1 cellular context compared by ENCODE assay signal in the genomic region with DNA sequence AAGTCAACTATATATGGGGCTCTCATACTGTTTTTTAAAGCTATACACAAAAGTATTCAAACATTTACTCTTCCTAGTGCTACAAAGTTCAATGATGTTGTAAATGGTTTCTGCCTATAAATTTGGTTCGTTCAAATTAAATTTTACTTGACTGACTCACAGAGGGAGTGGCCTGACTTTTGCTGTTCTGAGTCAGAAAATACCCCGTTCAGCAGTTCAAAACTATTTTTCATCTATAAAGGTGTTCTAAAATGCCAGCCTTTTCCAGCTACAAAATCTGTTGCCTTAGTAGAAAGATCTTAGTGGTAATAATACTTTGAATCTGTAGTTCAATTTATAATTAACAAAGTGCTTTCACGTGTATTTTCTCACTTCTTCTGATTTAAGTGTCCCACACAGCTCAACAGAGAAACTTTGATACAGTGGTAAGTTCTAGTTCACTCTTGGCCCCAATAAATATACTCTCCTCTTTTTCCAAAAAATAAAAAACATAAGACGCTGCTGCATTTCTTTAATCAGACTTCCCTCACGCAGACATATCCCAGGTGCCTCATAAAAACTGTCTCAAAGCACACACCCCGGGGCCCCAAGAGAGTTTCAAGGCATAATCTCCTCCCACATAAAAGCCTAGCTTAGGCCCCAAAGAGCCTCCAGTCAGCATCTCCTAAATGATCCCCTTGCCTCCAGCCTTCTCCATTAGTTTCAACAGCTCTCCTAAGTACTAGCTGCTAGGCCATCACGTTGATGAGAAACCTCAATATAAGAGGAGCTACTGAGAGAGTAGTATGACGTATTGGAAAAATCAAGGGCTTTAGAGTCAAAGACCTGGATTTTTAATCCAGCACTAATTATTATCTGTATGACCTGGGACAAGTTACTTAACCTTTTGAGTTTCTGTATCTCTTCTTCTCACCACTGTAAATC.
TF ChIP-seq lines count a peak whose summit lies in the region.

No MANE protein-coding gene starts in this region.

TF ChIP-seq in HEK293, 187 proteins besides CTCF, POLR2A, EP300 and RAD21 (continued from another document and continues in another):
- TF ChIP-seq HOXD13 (CRISPR knock-in tag; IDR thresholded peaks at IDR 0.05; ENCODE audit: borderline replicate concordance) (no peak), ZNF121 (tag by site-specific recombination; IDR thresholded peaks at IDR 0.05) (no peak), ZSCAN30 (tag by site-specific recombination; IDR thresholded peaks at IDR 0.05) (peak; percentile 64), ZBTB8A (tag by site-specific recombination; IDR thresholded peaks at IDR 0.05) (peak; percentile 79), ZNF133 (tag by site-specific recombination; IDR thresholded peaks at IDR 0.05) (no peak), ZNF416 (tag by site-specific recombination; IDR thresholded peaks at IDR 0.05) (no peak), ZNF169 (tag by site-specific recombination; IDR thresholded peaks at IDR 0.05) (no peak), TSHZ1 (tag by site-specific recombination; IDR thresholded peaks at IDR 0.05; ENCODE audit: borderline replicate concordance) (peak; percentile 70), ZNF701 (tag by site-specific recombination; IDR thresholded peaks at IDR 0.05) (no peak), ZNF175 (tag by site-specific recombination; IDR thresholded peaks at IDR 0.05) (no peak), ZNF530 (tag by site-specific recombination; IDR thresholded peaks at IDR 0.05; ENCODE audit: low read depth) (no peak), ZNF510 (tag by site-specific recombination; IDR thresholded peaks at IDR 0.05; ENCODE audit: insufficient replicate concordance) (no peak), ZNF24 (tag by site-specific recombination; IDR thresholded peaks at IDR 0.05) (peak; percentile 69; the same call in 1 of the 2 replicates), PRDM1 (tag by site-specific recombination; IDR thresholded peaks at IDR 0.05) (peak; percentile 63; the same call in 1 of the 2 replicates), OSR2 (tag by site-specific recombination; IDR thresholded peaks at IDR 0.05) (peak; percentile 96), KLF9 (tag by site-specific recombination; IDR thresholded peaks at IDR 0.05; ENCODE audit: low read depth) (no peak), ZNF341 (tag by site-specific recombination; IDR thresholded peaks at IDR 0.05; ENCODE audit: low read depth) (peak; percentile 53), TCF7L2 (IDR thresholded peaks at IDR 0.05; ENCODE audit: borderline replicate concordance, low read depth, low read length) (peak; percentile 75; the same call in 1 of the 2 replicates), GLI4 (tag by site-specific recombination; IDR thresholded peaks at IDR 0.05) (no peak), HOXC10 (CRISPR knock-in tag; IDR thresholded peaks at IDR 0.05) (no peak), ZIC2 (tag by site-specific recombination; IDR thresholded peaks at IDR 0.05) (peak; percentile 36; the same call in 1 of the 2 replicates), ZNF292 (tag by site-specific recombination; IDR thresholded peaks at IDR 0.05; ENCODE audit: borderline replicate concordance, low read depth) (no peak), ZBTB7A (tag by site-specific recombination; IDR thresholded peaks at IDR 0.05; ENCODE audit: low read depth) (no peak), ZXDB (tag by site-specific recombination; IDR thresholded peaks at IDR 0.05) (peak; percentile 83), GLI2 (tag by site-specific recombination; IDR thresholded peaks at IDR 0.05; ENCODE audit: borderline replicate concordance, low read depth) (peak; percentile 36; the same call in 1 of the 2 replicates), SALL2 (tag by site-specific recombination; IDR thresholded peaks at IDR 0.05; ENCODE audit: borderline replicate concordance) (no peak), ZNF624 (tag by site-specific recombination; IDR thresholded peaks at IDR 0.05) (no peak)
- TF ChIP-seq, protein P1, sequence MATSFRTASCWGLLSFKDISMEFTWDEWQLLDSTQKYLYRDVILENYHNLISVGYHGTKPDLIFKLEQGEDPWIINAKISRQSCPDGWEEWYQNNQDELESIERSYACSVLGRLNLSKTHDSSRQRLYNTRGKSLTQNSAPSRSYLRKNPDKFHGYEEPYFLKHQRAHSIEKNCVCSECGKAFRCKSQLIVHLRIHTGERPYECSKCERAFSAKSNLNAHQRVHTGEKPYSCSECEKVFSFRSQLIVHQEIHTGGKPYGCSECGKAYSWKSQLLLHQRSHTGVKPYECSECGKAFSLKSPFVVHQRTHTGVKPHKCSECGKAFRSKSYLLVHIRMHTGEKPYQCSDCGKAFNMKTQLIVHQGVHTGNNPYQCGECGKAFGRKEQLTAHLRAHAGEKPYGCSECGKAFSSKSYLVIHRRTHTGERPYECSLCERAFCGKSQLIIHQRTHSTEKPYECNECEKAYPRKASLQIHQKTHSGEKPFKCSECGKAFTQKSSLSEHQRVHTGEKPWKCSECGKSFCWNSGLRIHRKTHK (tag by site-specific recombination; IDR thresholded peaks at IDR 0.05), result no peak
- TF ChIP-seq, protein P2, sequence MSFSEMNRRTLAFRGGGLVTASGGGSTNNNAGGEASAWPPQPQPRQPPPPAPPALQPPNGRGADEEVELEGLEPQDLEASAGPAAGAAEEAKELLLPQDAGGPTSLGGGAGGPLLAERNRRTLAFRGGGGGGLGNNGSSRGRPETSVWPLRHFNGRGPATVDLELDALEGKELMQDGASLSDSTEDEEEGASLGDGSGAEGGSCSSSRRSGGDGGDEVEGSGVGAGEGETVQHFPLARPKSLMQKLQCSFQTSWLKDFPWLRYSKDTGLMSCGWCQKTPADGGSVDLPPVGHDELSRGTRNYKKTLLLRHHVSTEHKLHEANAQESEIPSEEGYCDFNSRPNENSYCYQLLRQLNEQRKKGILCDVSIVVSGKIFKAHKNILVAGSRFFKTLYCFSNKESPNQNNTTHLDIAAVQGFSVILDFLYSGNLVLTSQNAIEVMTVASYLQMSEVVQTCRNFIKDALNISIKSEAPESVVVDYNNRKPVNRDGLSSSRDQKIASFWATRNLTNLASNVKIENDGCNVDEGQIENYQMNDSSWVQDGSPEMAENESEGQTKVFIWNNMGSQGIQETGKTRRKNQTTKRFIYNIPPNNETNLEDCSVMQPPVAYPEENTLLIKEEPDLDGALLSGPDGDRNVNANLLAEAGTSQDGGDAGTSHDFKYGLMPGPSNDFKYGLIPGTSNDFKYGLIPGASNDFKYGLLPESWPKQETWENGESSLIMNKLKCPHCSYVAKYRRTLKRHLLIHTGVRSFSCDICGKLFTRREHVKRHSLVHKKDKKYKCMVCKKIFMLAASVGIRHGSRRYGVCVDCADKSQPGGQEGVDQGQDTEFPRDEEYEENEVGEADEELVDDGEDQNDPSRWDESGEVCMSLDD (tag by site-specific recombination; IDR thresholded peaks at IDR 0.05), result no peak
- TF ChIP-seq, protein P3, sequence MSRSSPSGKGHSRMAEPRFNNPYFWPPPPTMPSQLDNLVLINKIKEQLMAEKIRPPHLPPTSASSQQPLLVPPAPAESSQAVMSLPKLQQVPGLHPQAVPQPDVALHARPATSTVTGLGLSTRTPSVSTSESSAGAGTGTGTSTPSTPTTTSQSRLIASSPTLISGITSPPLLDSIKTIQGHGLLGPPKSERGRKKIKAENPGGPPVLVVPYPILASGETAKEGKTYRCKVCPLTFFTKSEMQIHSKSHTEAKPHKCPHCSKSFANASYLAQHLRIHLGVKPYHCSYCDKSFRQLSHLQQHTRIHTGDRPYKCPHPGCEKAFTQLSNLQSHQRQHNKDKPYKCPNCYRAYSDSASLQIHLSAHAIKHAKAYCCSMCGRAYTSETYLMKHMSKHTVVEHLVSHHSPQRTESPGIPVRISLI (tag by site-specific recombination; IDR thresholded peaks at IDR 0.05), result no peak
- TF ChIP-seq, protein P4, sequence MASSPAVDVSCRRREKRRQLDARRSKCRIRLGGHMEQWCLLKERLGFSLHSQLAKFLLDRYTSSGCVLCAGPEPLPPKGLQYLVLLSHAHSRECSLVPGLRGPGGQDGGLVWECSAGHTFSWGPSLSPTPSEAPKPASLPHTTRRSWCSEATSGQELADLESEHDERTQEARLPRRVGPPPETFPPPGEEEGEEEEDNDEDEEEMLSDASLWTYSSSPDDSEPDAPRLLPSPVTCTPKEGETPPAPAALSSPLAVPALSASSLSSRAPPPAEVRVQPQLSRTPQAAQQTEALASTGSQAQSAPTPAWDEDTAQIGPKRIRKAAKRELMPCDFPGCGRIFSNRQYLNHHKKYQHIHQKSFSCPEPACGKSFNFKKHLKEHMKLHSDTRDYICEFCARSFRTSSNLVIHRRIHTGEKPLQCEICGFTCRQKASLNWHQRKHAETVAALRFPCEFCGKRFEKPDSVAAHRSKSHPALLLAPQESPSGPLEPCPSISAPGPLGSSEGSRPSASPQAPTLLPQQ (tag by site-specific recombination; IDR thresholded peaks at IDR 0.05), result 0 out of 2 replicates have a peak, but pooled peaks have one; percentile 30
- TF ChIP-seq, protein P5, sequence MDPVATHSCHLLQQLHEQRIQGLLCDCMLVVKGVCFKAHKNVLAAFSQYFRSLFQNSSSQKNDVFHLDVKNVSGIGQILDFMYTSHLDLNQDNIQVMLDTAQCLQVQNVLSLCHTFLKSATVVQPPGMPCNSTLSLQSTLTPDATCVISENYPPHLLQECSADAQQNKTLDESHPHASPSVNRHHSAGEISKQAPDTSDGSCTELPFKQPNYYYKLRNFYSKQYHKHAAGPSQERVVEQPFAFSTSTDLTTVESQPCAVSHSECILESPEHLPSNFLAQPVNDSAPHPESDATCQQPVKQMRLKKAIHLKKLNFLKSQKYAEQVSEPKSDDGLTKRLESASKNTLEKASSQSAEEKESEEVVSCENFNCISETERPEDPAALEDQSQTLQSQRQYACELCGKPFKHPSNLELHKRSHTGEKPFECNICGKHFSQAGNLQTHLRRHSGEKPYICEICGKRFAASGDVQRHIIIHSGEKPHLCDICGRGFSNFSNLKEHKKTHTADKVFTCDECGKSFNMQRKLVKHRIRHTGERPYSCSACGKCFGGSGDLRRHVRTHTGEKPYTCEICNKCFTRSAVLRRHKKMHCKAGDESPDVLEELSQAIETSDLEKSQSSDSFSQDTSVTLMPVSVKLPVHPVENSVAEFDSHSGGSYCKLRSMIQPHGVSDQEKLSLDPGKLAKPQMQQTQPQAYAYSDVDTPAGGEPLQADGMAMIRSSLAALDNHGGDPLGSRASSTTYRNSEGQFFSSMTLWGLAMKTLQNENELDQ (tag by site-specific recombination; IDR thresholded peaks at IDR 0.05; ENCODE audit: low read depth), result no peak
- TF ChIP-seq, protein P6, sequence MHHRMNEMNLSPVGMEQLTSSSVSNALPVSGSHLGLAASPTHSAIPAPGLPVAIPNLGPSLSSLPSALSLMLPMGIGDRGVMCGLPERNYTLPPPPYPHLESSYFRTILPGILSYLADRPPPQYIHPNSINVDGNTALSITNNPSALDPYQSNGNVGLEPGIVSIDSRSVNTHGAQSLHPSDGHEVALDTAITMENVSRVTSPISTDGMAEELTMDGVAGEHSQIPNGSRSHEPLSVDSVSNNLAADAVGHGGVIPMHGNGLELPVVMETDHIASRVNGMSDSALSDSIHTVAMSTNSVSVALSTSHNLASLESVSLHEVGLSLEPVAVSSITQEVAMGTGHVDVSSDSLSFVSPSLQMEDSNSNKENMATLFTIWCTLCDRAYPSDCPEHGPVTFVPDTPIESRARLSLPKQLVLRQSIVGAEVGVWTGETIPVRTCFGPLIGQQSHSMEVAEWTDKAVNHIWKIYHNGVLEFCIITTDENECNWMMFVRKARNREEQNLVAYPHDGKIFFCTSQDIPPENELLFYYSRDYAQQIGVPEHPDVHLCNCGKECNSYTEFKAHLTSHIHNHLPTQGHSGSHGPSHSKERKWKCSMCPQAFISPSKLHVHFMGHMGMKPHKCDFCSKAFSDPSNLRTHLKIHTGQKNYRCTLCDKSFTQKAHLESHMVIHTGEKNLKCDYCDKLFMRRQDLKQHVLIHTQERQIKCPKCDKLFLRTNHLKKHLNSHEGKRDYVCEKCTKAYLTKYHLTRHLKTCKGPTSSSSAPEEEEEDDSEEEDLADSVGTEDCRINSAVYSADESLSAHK (tag by site-specific recombination; IDR thresholded peaks at IDR 0.05), result peak; percentile 100
- TF ChIP-seq, protein P7, sequence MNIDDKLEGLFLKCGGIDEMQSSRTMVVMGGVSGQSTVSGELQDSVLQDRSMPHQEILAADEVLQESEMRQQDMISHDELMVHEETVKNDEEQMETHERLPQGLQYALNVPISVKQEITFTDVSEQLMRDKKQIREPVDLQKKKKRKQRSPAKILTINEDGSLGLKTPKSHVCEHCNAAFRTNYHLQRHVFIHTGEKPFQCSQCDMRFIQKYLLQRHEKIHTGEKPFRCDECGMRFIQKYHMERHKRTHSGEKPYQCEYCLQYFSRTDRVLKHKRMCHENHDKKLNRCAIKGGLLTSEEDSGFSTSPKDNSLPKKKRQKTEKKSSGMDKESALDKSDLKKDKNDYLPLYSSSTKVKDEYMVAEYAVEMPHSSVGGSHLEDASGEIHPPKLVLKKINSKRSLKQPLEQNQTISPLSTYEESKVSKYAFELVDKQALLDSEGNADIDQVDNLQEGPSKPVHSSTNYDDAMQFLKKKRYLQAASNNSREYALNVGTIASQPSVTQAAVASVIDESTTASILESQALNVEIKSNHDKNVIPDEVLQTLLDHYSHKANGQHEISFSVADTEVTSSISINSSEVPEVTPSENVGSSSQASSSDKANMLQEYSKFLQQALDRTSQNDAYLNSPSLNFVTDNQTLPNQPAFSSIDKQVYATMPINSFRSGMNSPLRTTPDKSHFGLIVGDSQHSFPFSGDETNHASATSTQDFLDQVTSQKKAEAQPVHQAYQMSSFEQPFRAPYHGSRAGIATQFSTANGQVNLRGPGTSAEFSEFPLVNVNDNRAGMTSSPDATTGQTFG (tag by site-specific recombination; IDR thresholded peaks at IDR 0.05; ENCODE audit: borderline replicate concordance), result no peak
